ENCODE assay signal across 25 cellular contexts in the genomic region with DNA sequence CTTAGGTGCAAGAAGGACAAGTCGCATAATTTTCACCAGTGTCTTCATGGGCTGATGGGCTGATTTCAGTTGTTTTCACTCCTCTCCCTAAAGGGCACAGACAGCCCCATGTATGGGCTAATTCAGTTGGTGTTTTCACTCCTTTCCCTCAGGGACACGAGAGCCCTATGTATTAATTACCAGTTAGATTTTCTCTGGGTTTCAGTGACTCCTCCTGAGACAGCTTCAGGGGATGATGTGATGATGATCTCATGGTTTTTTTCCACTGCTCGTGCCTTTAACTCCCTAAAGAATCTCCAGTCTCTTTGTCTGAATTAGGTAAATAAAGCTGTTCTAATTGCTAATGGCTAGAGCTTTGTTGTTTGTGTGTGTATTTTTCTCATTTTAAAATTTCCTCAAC. TPM values are rescaled to one million over a fixed set of nuclear protein-coding genes. Genes with fewer than 3 reads are reported as not detected.
DNase-seq lines count a peak whose midpoint lies in the region; ATAC-seq and TF ChIP-seq lines count a peak whose summit lies in the region.
"Had no signal": no experiment of that assay in that cellular context is flagged by ENCODE, and none has a peak within 500 bp of the region (broad histone marks: within the 10 kb centered on the region; RNA-seq: fewer than 3 reads in every experiment).

No MANE protein-coding gene starts in this region.

- H3K79me2 ChIP-seq in GM23248 (ENCODE audit: insufficient read depth) (no peaks in the 10 kb centered on the region), GM23338 (replicated peaks; ENCODE audit: insufficient read depth) (no peaks in the 10 kb centered on the region)

- intact Hi-C loops in A673 (cut with micrococcal nuclease; ENCODE audit: unreplicated experiment): no loop called here

- peak; percentile 10 for DNase-seq in A673 (ENCODE audit: low spot score)
- DNase-seq in GM23248: peak; percentile 49
- DNase-seq in RKO (ENCODE audit: low spot score): peak; percentile 28
- DNase-seq in fibroblast of peridontal ligament (ENCODE audit: extremely low read depth): peak; percentile 15
- DNase-seq in GM23338 (ENCODE audit: low spot score): no peak
- DNase-seq in hippocampal formation (lab: John Stamatoyannopoulos, UW): no peak
- DNase-seq: activated CD8-positive, alpha-beta T cell treated with anti-CD3 and anti-CD28 coated beads for 36 hours; activated effector memory CD4-positive, alpha-beta T cell treated with anti-CD3 and anti-CD28 coated beads, Interleukin-2, amount 50 U/mL, for 16 hours; activated naive CD8-positive, alpha-beta T cell treated with anti-CD3 and anti-CD28 coated beads, Interleukin-2, amount 50 U/mL, for 24 hours; CD4-positive, alpha-beta T cell; gastrocnemius medialis; hypothalamus; Karpas-422; left ventricle myocardium inferior; midbrain; naive thymus-derived CD8-positive, alpha-beta T cell; NCI-H187 treated with DMSO at 0.1 percent for 48 hours; PC-9; retina; SJCRH30; T-cell had no signal

- 49 to 59% methylated on average over 3 of the region's 3 CpGs for WGBS in GM23248 (ENCODE audit: low coverage in 1 of 2, low lambda C conversion rate in 2 of 2, missing lambda C conversion rate in 2 of 2), 2 experiments

- POLR2A ChIA-PET in A673 (lab: Charles Lee; ENCODE audit: low non-redundant PET): no interaction called here

- no peak overlapping the region for H2AFZ ChIP-seq in GM23248
- H2AFZ ChIP-seq in GM23338: no peak overlapping the region
- H2AFZ ChIP-seq: PC-9 had no signal

- CTCF ChIA-PET in A673 (lab: Charles Lee): interaction anchor here (1.2 kb wide), 1 partner anchor 15 kb away, joined by 4 read pairs; no protein-coding TSS in a partner anchor

- no peaks in the 10 kb centered on the region for H4K20me1 ChIP-seq in GM23248 (ENCODE audit: insufficient read depth)
- no peaks in the 10 kb centered on the region for H4K20me1 ChIP-seq in GM23338 (replicated peaks; ENCODE audit: insufficient read depth)

- no peaks in the 10 kb centered on the region for H3K27me3 ChIP-seq in A673 (replicated peaks; ENCODE audit: insufficient read depth, low read depth, low read length, poor library complexity)
- no peaks in the 10 kb centered on the region for H3K27me3 ChIP-seq in GM23248 (replicated peaks; ENCODE audit: insufficient read depth)
- H3K27me3 ChIP-seq in GM23338 (ENCODE audit: insufficient read depth): no peaks in the 10 kb centered on the region
- H3K27me3 ChIP-seq: gastrocnemius medialis, SJCRH30 had no signal

- H3K4me3 ChIP-seq in A673 (ENCODE audit: low read depth, low read length, poor library complexity, severe bottlenecking): no peak overlapping the region
- no peak overlapping the region for H3K4me3 ChIP-seq in GM23248
- no peak overlapping the region for H3K4me3 ChIP-seq in GM23338
- H3K4me3 ChIP-seq: gastrocnemius medialis, left ventricle myocardium inferior, PC-9, SJCRH30, smooth muscle cell had no signal

- no TSS peak for BruUV-seq in A673 (replicated peaks; lab: Mats Ljungman, UMichigan)

- H3K4me1 ChIP-seq in A673 (ENCODE audit: insufficient read depth, low read length, poor library complexity, severe bottlenecking) (peaks cover 3% of the 10 kb centered on the region), GM23248 (ENCODE audit: insufficient read depth) (0 out of 2 replicates have a peak, but pooled peaks cover 3% of the 10 kb centered on the region), GM23338 (ENCODE audit: insufficient read depth) (no peaks in the 10 kb centered on the region)
- H3K4me1 ChIP-seq: SJCRH30 had no signal

- H3K27me3 Mint-ChIP-seq in GM23338 (ENCODE audit: insufficient read depth, low read depth, poor library complexity): peaks cover 4% of the 10 kb centered on the region
- H3K27me3 Mint-ChIP-seq: activated CD8-positive, alpha-beta T cell treated with anti-CD3 and anti-CD28 coated beads for 36 hours; activated naive CD8-positive, alpha-beta T cell treated with anti-CD3 and anti-CD28 coated beads, Interleukin-2, amount 50 U/mL, for 24 hours; CD4-positive, alpha-beta T cell; naive thymus-derived CD8-positive, alpha-beta T cell; T-cell had no signal

- no peak overlapping the region for H3K4me3 Mint-ChIP-seq in GM23338
- H3K4me3 Mint-ChIP-seq: activated CD8-positive, alpha-beta T cell treated with anti-CD3 and anti-CD28 coated beads for 36 hours; activated naive CD8-positive, alpha-beta T cell treated with anti-CD3 and anti-CD28 coated beads, Interleukin-2, amount 50 U/mL, for 24 hours; CD4-positive, alpha-beta T cell; naive thymus-derived CD8-positive, alpha-beta T cell; T-cell had no signal

- H3K27ac Mint-ChIP-seq in GM23338: no peak overlapping the region
- H3K27ac Mint-ChIP-seq: activated CD8-positive, alpha-beta T cell treated with anti-CD3 and anti-CD28 coated beads for 36 hours; activated naive CD8-positive, alpha-beta T cell treated with anti-CD3 and anti-CD28 coated beads, Interleukin-2, amount 50 U/mL, for 24 hours; CD4-positive, alpha-beta T cell had no signal

- peaks cover 15% of the 10 kb centered on the region for H3K36me3 Mint-ChIP-seq in GM23338 (ENCODE audit: low read depth)

- H3K27ac ChIP-seq in A673 (ENCODE audit: low read depth, low read length, poor library complexity, severe bottlenecking) (no peak overlapping the region), GM23248 (no peak overlapping the region), GM23338 (ENCODE audit: low read depth) (no peak overlapping the region)
- H3K27ac ChIP-seq: gastrocnemius medialis, left ventricle myocardium inferior, PC-9, SJCRH30 had no signal

- ATAC-seq in GM23338: no peak
- ATAC-seq in HG03432 (IDR thresholded peaks at IDR 0.05; ENCODE audit: unreplicated experiment): no peak
- ATAC-seq in HG02571 (IDR thresholded peaks at IDR 0.05; ENCODE audit: unreplicated experiment): no peak
- ATAC-seq: activated CD4-positive, CD25-positive, alpha-beta regulatory T cell treated with anti-CD3 and anti-CD28 coated beads, Interleukin-2, amount 50 U/mL, for 24 hours; activated CD8-positive, alpha-beta T cell treated with anti-CD3 and anti-CD28 coated beads for 36 hours; activated naive CD8-positive, alpha-beta T cell treated with anti-CD3 and anti-CD28 coated beads, Interleukin-2, amount 50 U/mL, for 24 hours; gastrocnemius medialis; naive thymus-derived CD8-positive, alpha-beta T cell; T-cell had no signal

- H3K9me3 ChIP-seq in A673 (ENCODE audit: low read depth, low read length, poor library complexity, severe bottlenecking): no peaks in the 10 kb centered on the region
- no peaks in the 10 kb centered on the region for H3K9me3 ChIP-seq in GM23248 (ENCODE audit: low read depth)
- H3K9me3 ChIP-seq: gastrocnemius medialis, left ventricle myocardium inferior, SJCRH30 had no signal

- TF ChIP-seq CTCF in A673 (conservative IDR thresholded peaks at IDR 0.05; ENCODE audit: low read depth, low read length) (no peak), GM23338 (conservative IDR thresholded peaks at IDR 0.05; ENCODE audit: low read depth in 2 of 2) (no peak)

- peaks cover 5% of the 10 kb centered on the region; the same call in 2 of the 3 replicates for H3K9me3 Mint-ChIP-seq in GM23338
- H3K9me3 Mint-ChIP-seq: activated CD8-positive, alpha-beta T cell treated with anti-CD3 and anti-CD28 coated beads for 36 hours; activated naive CD8-positive, alpha-beta T cell treated with anti-CD3 and anti-CD28 coated beads, Interleukin-2, amount 50 U/mL, for 24 hours; CD4-positive, alpha-beta T cell; naive thymus-derived CD8-positive, alpha-beta T cell; T-cell had no signal

- H3K9ac ChIP-seq in GM23248: no peak overlapping the region

- H3K9me2 ChIP-seq in GM23248 (ENCODE audit: insufficient read depth) (no peaks in the 10 kb centered on the region), GM23338 (ENCODE audit: insufficient read depth) (no peaks in the 10 kb centered on the region)

- in situ Hi-C loops in GM23248 (cut with MboI): no loop called here

- H3K36me3 ChIP-seq in A673 (ENCODE audit: insufficient read depth, low read length, poor library complexity, severe bottlenecking) (peaks cover 4% of the 10 kb centered on the region), GM23248 (ENCODE audit: low read depth) (0 out of 2 replicates have a peak, but pooled peaks cover under 1% of the 10 kb centered on the region), GM23338 (ENCODE audit: insufficient read depth) (no peaks in the 10 kb centered on the region)

- peaks cover 5% of the 10 kb centered on the region; the same call in 1 of the 3 replicates for H3K4me1 Mint-ChIP-seq in GM23338

- H3F3A ChIP-seq in GM23248 (ENCODE audit: insufficient read depth): 0 out of 2 replicates have a peak, but pooled peaks cover 3% of the 10 kb centered on the region
- no peaks in the 10 kb centered on the region for H3F3A ChIP-seq in GM23338 (replicated peaks; ENCODE audit: low read depth)

- no peak overlapping the region for H3K4me2 ChIP-seq in GM23248 (ENCODE audit: unreplicated experiment)
- no peak overlapping the region for H3K4me2 ChIP-seq in GM23338
- H3K4me2 ChIP-seq: PC-9, smooth muscle cell had no signal

RNA-seq across cellular contexts. Expression of a gene that starts 9.9 kb away (rescaled TPM):
- 27.4 and 28.1 TPM in 2 replicates for total RNA-seq in A673 (2021)
- 17.6 and 23.9 TPM in 2 replicates for total RNA-seq in GM23248 (2014; rRNA removed; shearing (Covaris generic))
- polyA plus RNA-seq in GM23248 (2016; fragmentation: Nextera tagmentation; extraction: Ambion mirVana): 40.2 and 40.9 TPM in 2 replicates
- total RNA-seq in GM23338 (2014; rRNA removed; shearing (Covaris generic)): 27.4 and 29.2 TPM in 2 replicates
- polyA plus RNA-seq in GM23338 (2016; fragmentation: Nextera tagmentation; extraction: Ambion mirVana): 50.7 and 58.6 TPM in 2 replicates

RNA-seq across cellular contexts. Expression of a gene that starts 15.5 kb away (rescaled TPM):
- 20.6 and 30.6 TPM in 2 replicates for total RNA-seq in A673 (2021)
- 15.8 and 21.8 TPM in 2 replicates for total RNA-seq in GM23248 (2014; rRNA removed; shearing (Covaris generic))
- polyA plus RNA-seq in GM23248 (2016; fragmentation: Nextera tagmentation; extraction: Ambion mirVana) (32.4 and 32.9 TPM in 2 replicates), GM23338 (2016; fragmentation: Nextera tagmentation; extraction: Ambion mirVana) (22.1 and 26.3 TPM in 2 replicates)
- 4.0 and 7.3 TPM in 2 replicates for total RNA-seq in GM23338 (2014; rRNA removed; shearing (Covaris generic))

RNA-seq across cellular contexts. Expression of a gene that starts 43.4 kb away (rescaled TPM):
- total RNA-seq in A673 (2021): 4.6 and 6.7 TPM in 2 replicates
- total RNA-seq in GM23248 (2014; rRNA removed; shearing (Covaris generic)): 16.6 and 17.0 TPM in 2 replicates
- polyA plus RNA-seq in GM23248 (2016; fragmentation: Nextera tagmentation; extraction: Ambion mirVana) (9.0 and 9.4 TPM in 2 replicates), GM23338 (2016; fragmentation: Nextera tagmentation; extraction: Ambion mirVana) (9.2 and 10.8 TPM in 2 replicates)
- 23.9 and 30.9 TPM in 2 replicates for total RNA-seq in GM23338 (2014; rRNA removed; shearing (Covaris generic))

Comparison
In these comparisons a context has a peak if more than half of its experiments do, and no peak if none do; other contexts are left out.
1. DNase-seq: peak in A673 (single experiment), GM23248 (single experiment), RKO (single experiment) and fibroblast of peridontal ligament (single experiment); none in GM23338 (single experiment) and hippocampal formation (0 of 2).